ENCODE assay signal across 27 cellular contexts in genomic region chr16:1976216-1976520, GRCh38. TPM values are rescaled to one million over a fixed set of nuclear protein-coding genes. Genes with fewer than 3 reads are reported as not detected.
DNase-seq lines count a peak whose midpoint lies in the region; ATAC-seq, FAIRE-seq and TF ChIP-seq lines count a peak whose summit lies in the region.
"Had no signal": no experiment of that assay in that cellular context is flagged by ENCODE, and none has a peak within 500 bp of the region (broad histone marks: within the 10 kb centered on the region; RNA-seq: fewer than 3 reads in every experiment).

No MANE protein-coding gene starts in this region.

- no peak for FAIRE-seq in kidney (lab: Jason Lieb, UNC)
- FAIRE-seq: A549, GM12891, GM18507, H54 had no signal

- H3K27me3 Mint-ChIP-seq in Calu3 (ENCODE audit: unreplicated experiment) (no peaks in the 10 kb centered on the region), IgD-negative memory B cell (peaks cover 11% of the 10 kb centered on the region)

- H3K9ac ChIP-seq in kidney (ENCODE audit: low read length in 2 of 2) = no peak overlapping the region
- H3K9ac ChIP-seq: BLaER1 treated with 17β-estradiol and CSF1 and Interleukin-3, amounts not matched to agents 10 nM and 100 nM had no signal

- no peak overlapping the region for H2AFZ ChIP-seq in osteoblast (ENCODE audit: low read length)

- H3K4me1 Mint-ChIP-seq in Calu3 (ENCODE audit: low read depth, unreplicated experiment) (peaks cover 22% of the 10 kb centered on the region), IgD-negative memory B cell (peaks cover 9 to 10% (median 9%) of the 10 kb centered on the region in 3 donors)

- H3K9me3 ChIP-seq in kidney (ENCODE audit: control insufficient read depth in 1 of 2, low read length in 2 of 2) = no peaks in the 10 kb centered on the region
- no peaks in the 10 kb centered on the region for H3K9me3 ChIP-seq in osteoblast (ENCODE audit: low read depth, low read length)
- H3K9me3 ChIP-seq: A549; BE2C; BLaER1 treated with 17β-estradiol and CSF1 and Interleukin-3, amounts not matched to agents 10 nM and 100 nM; HAP-1 had no signal

- no peak for DNase-seq in Calu3
- DNase-seq in kidney = peak; percentile 43
- peak; percentile 72 for DNase-seq in osteoblast (ENCODE audit: insufficient read length, low spot score, missing footprints)
- DNase-seq in activated CD4-positive, CD25-positive, alpha-beta regulatory T cell (lab: John Stamatoyannopoulos, UW) = no peak
- DNase-seq: 8988T; ACHN; AML-193; BE2C; CD4-positive, alpha-beta T cell; CD8-positive, alpha-beta memory T cell; DMS53; DMS79 treated with DMSO at 0.1 percent for 48 hours; GF-D8; GOT3; HFFc6 had no signal

- H3K4me2 ChIP-seq in osteoblast (ENCODE audit: insufficient read depth, low read length) = no peak overlapping the region
- H3K4me2 ChIP-seq: A549; BLaER1 treated with 17β-estradiol and CSF1 and Interleukin-3, amounts not matched to agents 10 nM and 100 nM had no signal

- H3K9me3 Mint-ChIP-seq in Calu3 (ENCODE audit: low read depth, unreplicated experiment) (no peaks in the 10 kb centered on the region), IgD-negative memory B cell (no peaks in the 10 kb centered on the region)
- H3K9me3 Mint-ChIP-seq: CD4-positive, alpha-beta T cell; HFFc6 had no signal

- H3K36me3 ChIP-seq in kidney (ENCODE audit: control insufficient read depth in 1 of 2, insufficient read depth in 2 of 2, low read length in 2 of 2) (peaks cover 13 to 21% of the 10 kb centered on the region in 2 donors), osteoblast (ENCODE audit: insufficient read depth, low read length) (peaks cover 26% of the 10 kb centered on the region)

- CTCF ChIA-PET in Calu3 (lab: Charles Lee) = no interaction called here

- H3K27ac Mint-ChIP-seq in Calu3 (ENCODE audit: unreplicated experiment) = no peak overlapping the region
- H3K27ac Mint-ChIP-seq in IgD-negative memory B cell = peak overlapping the region in 2 of 3 donors; percentile 43 to 73
- H3K27ac Mint-ChIP-seq: CD14-positive monocyte; CD4-positive, alpha-beta T cell; CD8-positive, alpha-beta memory T cell; HFFc6 had no signal

- TF ChIP-seq CTCF in Calu3 (IDR thresholded peaks at IDR 0.05; ENCODE audit: unreplicated experiment) (no peak), kidney (IDR thresholded peaks at IDR 0.05; ENCODE audit: borderline replicate concordance, extremely low read depth, insufficient read depth) (no peak), osteoblast (IDR thresholded peaks at IDR 0.05; ENCODE audit: extremely low read depth, low read depth, low read length) (no peak)

- peaks cover 4 to 10% of the 10 kb centered on the region in 2 donors for H3K4me1 ChIP-seq in kidney (ENCODE audit: control insufficient read depth in 1 of 2, insufficient read depth in 1 of 2, low read depth in 1 of 2, low read length in 2 of 2)
- peaks cover 5% of the 10 kb centered on the region for H3K4me1 ChIP-seq in osteoblast (ENCODE audit: insufficient read depth, low read length)
- H3K4me1 ChIP-seq: BE2C, HAP-1 had no signal

- intact Hi-C loops in Calu3 (cut with micrococcal nuclease; ENCODE audit: unreplicated experiment) = no loop called here
- intact Hi-C loops in kidney (cut with DNase I) = no loop called here

- peaks cover 80% of the 10 kb centered on the region for H3K36me3 Mint-ChIP-seq in Calu3 (ENCODE audit: insufficient read depth, unreplicated experiment)
- H3K36me3 Mint-ChIP-seq in IgD-negative memory B cell = peaks cover 5% of the 10 kb centered on the region

- H4K20me1 ChIP-seq in osteoblast (ENCODE audit: insufficient read depth, low read length) = peaks cover 15% of the 10 kb centered on the region

- H3K27ac ChIP-seq in kidney (ENCODE audit: low read depth in 2 of 2, low read length in 2 of 2) = no peak overlapping the region
- no peak overlapping the region for H3K27ac ChIP-seq in osteoblast (ENCODE audit: low read depth, low read length)
- H3K27ac ChIP-seq: A549; BLaER1 treated with 17β-estradiol and CSF1 and Interleukin-3, amounts not matched to agents 10 nM and 100 nM had no signal

- H3K4me3 ChIP-seq in kidney (ENCODE audit: low read length in 2 of 2) (no peak overlapping the region), osteoblast (ENCODE audit: insufficient read depth, low read length) (no peak overlapping the region)
- H3K4me3 ChIP-seq: A549; BLaER1 treated with 17β-estradiol and CSF1 and Interleukin-3, amounts not matched to agents 10 nM and 100 nM; HAP-1 had no signal

- ATAC-seq in GM21360 (IDR thresholded peaks at IDR 0.05; ENCODE audit: unreplicated experiment) = no peak
- ATAC-seq in HG03108 (IDR thresholded peaks at IDR 0.05; ENCODE audit: unreplicated experiment) = no peak
- ATAC-seq: A549 had no signal

- BruUV-seq in Calu3 (replicated peaks; lab: Mats Ljungman, UMichigan) = no TSS peak

- peaks cover 23% of the 10 kb centered on the region for H3K79me2 ChIP-seq in osteoblast (ENCODE audit: insufficient read depth, low read length)

- H3K27me3 ChIP-seq in osteoblast (ENCODE audit: insufficient read depth, low read length) = peaks cover 18% of the 10 kb centered on the region

- H3K4me3 Mint-ChIP-seq in Calu3 (ENCODE audit: low read depth, unreplicated experiment) (peak overlapping the region; percentile 34), IgD-negative memory B cell (peak overlapping the region in 1 of 4 donors; percentile 35)
- H3K4me3 Mint-ChIP-seq: CD14-positive monocyte, HFFc6 had no signal

RNA-seq across cellular contexts. Expression of gene TBL3, which starts 4.3 kb away (rescaled TPM):
- 62.0 and 71.1 TPM in 2 replicates for total RNA-seq in Calu3 (2022)
- 52.0 TPM for polyA plus RNA-seq in IgD-negative memory B cell
- 33.3 TPM for total RNA-seq in kidney
- 38.5 TPM for polyA plus RNA-seq in kidney (ENCODE audit: insufficient read depth, low read depth, low replicate concordance)
- total RNA-seq in osteoblast = 22.4 and 26.1 TPM in 2 replicates

RNA-seq across cellular contexts. Expression of gene NOXO1, which starts 5.1 kb away (rescaled TPM):
- 10.1 and 11.8 TPM in 2 replicates for total RNA-seq in Calu3 (2022)
- not detected for polyA plus RNA-seq in IgD-negative memory B cell
- 0.57 TPM for total RNA-seq in kidney
- polyA plus RNA-seq in kidney (ENCODE audit: insufficient read depth, low read depth, low replicate concordance) = 0.58 TPM
- total RNA-seq in osteoblast = under 0.01 and 0.29 TPM in 2 replicates
- total RNA-seq: Daoy, G401 had no signal
- polyA plus RNA-seq: CD14-positive monocyte; CD8-positive, alpha-beta memory T cell had no signal

RNA-seq across cellular contexts. Expression of gene GFER, which starts 7.8 kb away (rescaled TPM):
- total RNA-seq in Calu3 (2022) = 40.8 and 43.5 TPM in 2 replicates
- polyA plus RNA-seq in IgD-negative memory B cell = 39.0 TPM
- total RNA-seq in kidney = 25.0 TPM
- polyA plus RNA-seq in kidney (ENCODE audit: insufficient read depth, low read depth, low replicate concordance) = 45.6 TPM
- 8.7 and 12.1 TPM in 2 replicates for total RNA-seq in osteoblast

RNA-seq across cellular contexts. Expression of gene RNF151, which starts 9.5 kb away (rescaled TPM):
- total RNA-seq in Calu3 (2022) = not detected in 2 replicates
- polyA plus RNA-seq in IgD-negative memory B cell = not detected
- total RNA-seq in kidney = not detected
- polyA plus RNA-seq in kidney (ENCODE audit: insufficient read depth, low read depth, low replicate concordance) = not detected
- total RNA-seq in osteoblast = 0.36 TPM in 1 of 2 replicates, not detected in the other
- total RNA-seq: CD4-positive, alpha-beta T cell; CD8-positive, alpha-beta memory T cell; Daoy; G401; HFFc6 had no signal
- polyA plus RNA-seq: A549; CD14-positive monocyte; CD8-positive, alpha-beta memory T cell had no signal

RNA-seq across cellular contexts. Expression of gene RPS2, which starts 11.5 kb away (rescaled TPM):
- total RNA-seq in Calu3 (2022) (2,674 and 2,950 TPM in 2 replicates), kidney (1,550 TPM), osteoblast (1,815 and 2,359 TPM in 2 replicates)
- polyA plus RNA-seq in IgD-negative memory B cell (6,339 TPM), kidney (ENCODE audit: insufficient read depth, low read depth, low replicate concordance) (2,018 TPM)

Comparison
In these comparisons a context has a peak if more than half of its experiments do, and no peak if none do; other contexts are left out.
1. DNase-seq: peak in kidney (single experiment) and osteoblast (single experiment); none in Calu3 (single experiment) and activated CD4-positive, CD25-positive, alpha-beta regulatory T cell (0 of 4).